Comparison of ENCODE assay signal across 10 cellular contexts in genomic region chr3:72797773-72798543, GRCh38. TPM values are rescaled to one million over a fixed set of nuclear protein-coding genes. Genes with fewer than 3 reads are reported as not detected.
DNase-seq lines count a peak whose midpoint lies in the region; ATAC-seq and TF ChIP-seq lines count a peak whose summit lies in the region.
"Had no signal": no experiment of that assay in that cellular context is flagged by ENCODE, and none has a peak within 500 bp of the region (broad histone marks: within the 10 kb centered on the region; RNA-seq: fewer than 3 reads in every experiment).

No MANE protein-coding gene starts in this region.

- H3K4me3 ChIP-seq in smooth muscle cell (no peak overlapping the region), sigmoid colon (no peak overlapping the region)

- no peaks in the 10 kb centered on the region for H3K4me1 ChIP-seq in smooth muscle cell (ENCODE audit: low read depth)
- H3K4me1 ChIP-seq in sigmoid colon: peaks cover 0 to 8% (median 2%) of the 10 kb centered on the region in 4 donors

- H3K79me2 ChIP-seq in smooth muscle cell (ENCODE audit: low read depth): no peaks in the 10 kb centered on the region

- H3K4me2 ChIP-seq in smooth muscle cell: peak overlapping the region; percentile 13

- DNase-seq in NCI-H1105 (lab: John Stamatoyannopoulos, UW): peak; percentile 70
- DNase-seq in RPMI7951 (ENCODE audit: low read depth): peak; percentile 63
- no peak for DNase-seq in Right ventricle myocardium inferior (ENCODE audit: missing footprints)
- no peak for DNase-seq in smooth muscle cell (lab: John Stamatoyannopoulos, UW; ENCODE audit: unreplicated experiment)
- DNase-seq in sigmoid colon: no peak
- DNase-seq in activated CD4-positive, alpha-beta T cell treated with anti-CD3 and anti-CD28 coated beads, Interleukin-2, amount 50 U/mL, for 1 hour: no peak
- DNase-seq: activated gamma-delta T cell, KG1, nephron progenitor cell had no signal

- peak; percentile 50 for ATAC-seq in Right ventricle myocardium inferior
- ATAC-seq in HG03159 (IDR thresholded peaks at IDR 0.05; ENCODE audit: unreplicated experiment): no peak

- H2AFZ ChIP-seq in smooth muscle cell (ENCODE audit: low read depth): no peak overlapping the region

- H3K36me3 ChIP-seq in smooth muscle cell (ENCODE audit: low read depth): no peaks in the 10 kb centered on the region
- no peaks in the 10 kb centered on the region for H3K36me3 ChIP-seq in sigmoid colon

- TF ChIP-seq CTCF in smooth muscle cell (IDR thresholded peaks at IDR 0.05; ENCODE audit: borderline replicate concordance, insufficient read depth, poor library complexity, severe bottlenecking) (no peak), sigmoid colon (IDR thresholded peaks at IDR 0.05) (no peak)

- no peaks in the 10 kb centered on the region for H3K27me3 ChIP-seq in smooth muscle cell (ENCODE audit: low read depth)
- no peaks in the 10 kb centered on the region for H3K27me3 ChIP-seq in sigmoid colon

- H3F3A ChIP-seq in smooth muscle cell (ENCODE audit: low read depth): peaks cover 5% of the 10 kb centered on the region

- no peak for TF ChIP-seq POLR2A in sigmoid colon (IDR thresholded peaks at IDR 0.05)

- no peak overlapping the region for H3K9ac ChIP-seq in smooth muscle cell (ENCODE audit: low read depth)

- H3K27ac ChIP-seq in smooth muscle cell (ENCODE audit: low read depth) (peak overlapping the region; percentile 33), sigmoid colon (no peak overlapping the region)

- H4K20me1 ChIP-seq in smooth muscle cell (ENCODE audit: low read depth): no peaks in the 10 kb centered on the region

- H3K9me3 ChIP-seq in smooth muscle cell (replicated peaks; ENCODE audit: low read depth): no peaks in the 10 kb centered on the region
- no peaks in the 10 kb centered on the region for H3K9me3 ChIP-seq in sigmoid colon

- no peak for TF ChIP-seq EP300 in sigmoid colon (IDR thresholded peaks at IDR 0.05)

- WGBS in smooth muscle cell (ENCODE audit: low lambda C conversion rate): 35% methylated on average over 12 of the region's 12 CpGs
- WGBS in sigmoid colon, 2 donors: 56 to 71% methylated on average over 12 of the region's 12 CpGs

- intact Hi-C loops in Right ventricle myocardium inferior (cut with DNase I): no loop called here
- intact Hi-C loops in sigmoid colon (cut with DNase I): no loop called here

RNA-seq across cellular contexts. Expression of gene SHQ1, which starts 50.3 kb away (rescaled TPM):
- 25.5 and 29.4 TPM in 2 replicates for total RNA-seq in RPMI7951 (2014; rRNA removed; shearing (Covaris generic))
- 13.8 TPM for total RNA-seq in Right ventricle myocardium inferior
- 13.1 and 16.2 TPM in 2 replicates for total RNA-seq in smooth muscle cell
- 11.0 and 14.8 TPM in 2 replicates for polyA plus RNA-seq in smooth muscle cell
- total RNA-seq in sigmoid colon: 10 to 100 TPM in 3 of 4 donors, 1 to 10 TPM in 1; 8.2 to 17.4 (median 11.7) TPM
- polyA plus RNA-seq in sigmoid colon: 1 to 10 TPM; 7.9 to 9.6 (median 9.2) TPM

Comparison
In these comparisons a context has a peak if more than half of its experiments do, and no peak if none do; other contexts are left out.
1. DNase-seq: peak in NCI-H1105 (single experiment) and RPMI7951 (single experiment); none in Right ventricle myocardium inferior (single experiment), smooth muscle cell (single experiment), sigmoid colon (single experiment) and activated CD4-positive, alpha-beta T cell treated with anti-CD3 and anti-CD28 coated beads, Interleukin-2, amount 50 U/mL, for 1 hour (single experiment).